In the genomic region with DNA sequence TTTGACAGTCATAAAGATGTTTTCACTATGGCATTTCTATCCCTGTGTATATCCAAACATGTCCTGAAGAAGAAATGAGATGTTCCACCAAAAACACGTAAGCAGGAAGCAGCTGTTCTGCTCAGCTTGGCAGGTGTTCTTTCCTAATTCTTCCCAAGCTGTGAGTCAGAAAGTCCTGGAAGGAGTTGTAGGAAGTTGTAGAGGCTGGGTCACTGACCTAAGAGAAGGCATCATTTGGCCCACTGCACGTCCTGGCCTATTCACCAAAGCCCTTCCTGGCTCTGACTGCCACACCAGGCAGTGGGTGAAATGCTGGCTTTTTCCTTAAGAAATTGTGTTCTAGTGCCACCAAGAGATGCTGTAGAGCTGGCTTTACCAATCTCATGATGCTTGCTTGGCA, we compare ENCODE assay signal across 12 cellular contexts. TPM values are rescaled to one million over a fixed set of nuclear protein-coding genes. Genes with fewer than 3 reads are reported as not detected.
A peak's percentile ranks its signal among the peaks of the same experiment; 100 is the strongest.
DNase-seq lines count a peak whose midpoint lies in the region; ATAC-seq and TF ChIP-seq lines count a peak whose summit lies in the region.
"Had no signal": no experiment of that assay in that cellular context is flagged by ENCODE, and none has a peak within 500 bp of the region (broad histone marks: within the 10 kb centered on the region; RNA-seq: fewer than 3 reads in every experiment).

No MANE protein-coding gene starts in this region.

- H3K27me3 ChIP-seq in heart left ventricle = no peaks in the 10 kb centered on the region
- H3K27me3 ChIP-seq in left ventricle myocardium inferior (ENCODE audit: low read depth) = no peaks in the 10 kb centered on the region
- H3K27me3 ChIP-seq in left lung = no peaks in the 10 kb centered on the region

- POLR2A ChIA-PET in GM10248 (lab: Yijun Ruan, JAX) = no interaction called here

- TF ChIP-seq CTCF in heart left ventricle (IDR thresholded peaks at IDR 0.05) (no peak), left ventricle myocardium inferior (IDR thresholded peaks at IDR 0.05; ENCODE audit: borderline replicate concordance) (no peak), coronary artery (IDR thresholded peaks at IDR 0.05) (no peak), left lung (IDR thresholded peaks at IDR 0.05) (no peak), GM10248 (IDR thresholded peaks at IDR 0.05; ENCODE audit: control extremely low read depth, extremely low read depth, low read depth, missing control alignments) (no peak)

- ATAC-seq in heart left ventricle = peak; percentile 81 to 96 (median 92)
- ATAC-seq in left lung = peak; percentile 63
- no peak for ATAC-seq in GM21528 (IDR thresholded peaks at IDR 0.05; ENCODE audit: low FRiP score, unreplicated experiment)

- CTCF ChIA-PET in GM10248 (lab: Yijun Ruan, JAX) = interaction anchor here (1.0 to 2.6 kb wide), 3 partner anchors 12 to 63 kb away, joined by 3 to 6 read pairs (median 5); no protein-coding TSS in a partner anchor

- no peak for TF ChIP-seq POLR2A in heart left ventricle (IDR thresholded peaks at IDR 0.05)

- H3K4me1 ChIP-seq in heart left ventricle = peaks cover 0 to 12% (median 2%) of the 10 kb centered on the region in 12 donors
- H3K4me1 ChIP-seq in left ventricle myocardium inferior = peaks cover 14% of the 10 kb centered on the region
- peaks cover 0 to 10% of the 10 kb centered on the region in 2 donors for H3K4me1 ChIP-seq in left lung

- H3K4me3 ChIP-seq in heart left ventricle = no peak overlapping the region
- H3K4me3 ChIP-seq in left ventricle myocardium inferior = no peak overlapping the region
- no peak overlapping the region for H3K4me3 ChIP-seq in coronary artery
- H3K4me3 ChIP-seq in left lung = no peak overlapping the region
- H3K4me3 ChIP-seq: PC-9 had no signal

- H3K36me3 ChIP-seq in heart left ventricle = peaks cover 0 to 32% (median 13%) of the 10 kb centered on the region in 9 donors
- H3K36me3 ChIP-seq in left ventricle myocardium inferior = peaks cover 14% of the 10 kb centered on the region
- H3K36me3 ChIP-seq in left lung = peaks cover 0 to 37% of the 10 kb centered on the region in 2 donors

- H3K27ac ChIP-seq in heart left ventricle (peak overlapping the region in 1 of 12 donors; percentile 32), left ventricle myocardium inferior (replicated peaks) (no peak overlapping the region), coronary artery (peak overlapping the region; percentile 13 to 34), left lung (peak overlapping the region in 1 of 2 donors; percentile 13)
- H3K27ac ChIP-seq: PC-9 had no signal

- intact Hi-C loops in heart left ventricle (cut with DNase I) = no loop called here
- intact Hi-C loops in left ventricle myocardium inferior (cut with micrococcal nuclease) = no loop called here
- intact Hi-C loops in left lung (cut with DNase I) = no loop called here

- H3K9me3 ChIP-seq in heart left ventricle = no peaks in the 10 kb centered on the region
- H3K9me3 ChIP-seq in left ventricle myocardium inferior (replicated peaks) = no peaks in the 10 kb centered on the region
- H3K9me3 ChIP-seq in left lung = no peaks in the 10 kb centered on the region

- peak in 3 of 5 donors; percentile 20 to 34 (median 22) for DNase-seq in heart left ventricle
- DNase-seq in left ventricle myocardium inferior = no peak
- peak; percentile 75 for DNase-seq in coronary artery (ENCODE audit: low spot score)
- no peak for DNase-seq in left lung
- DNase-seq in LoVo (ENCODE audit: low spot score) = no peak
- no peak for DNase-seq in GM10248 (ENCODE audit: extremely low spot score)
- DNase-seq in stimulated activated CD4-positive, alpha-beta T cell treated with anti-CD3 and anti-CD28 coated beads, Interleukin-4, amount 100 ng/mL, for 4 hours = no peak
- DNase-seq: activated CD8-positive, alpha-beta memory T cell treated with anti-CD3 and anti-CD28 coated beads, Interleukin-2, amount 50 U/mL, for 4 hours; mesendoderm; PC-9; T-helper 9 cell had no signal

- WGBS in heart left ventricle, 4 donors = 31 to 66% (median 42%) methylated on average over 2 of the region's 2 CpGs

RNA-seq across cellular contexts. Expression of a gene that starts 40.3 kb away (rescaled TPM):
- 10 to 100 TPM in 4 of 9 donors, 1 to 10 TPM in 5; 5.4 to 21.0 (median 9.0) TPM for total RNA-seq in heart left ventricle
- polyA plus RNA-seq in heart left ventricle = 10 to 100 TPM in 1 of 2 donors, 1 to 10 TPM in 1; 4.7 to 13.7 TPM
- 6.8 TPM for total RNA-seq in left ventricle myocardium inferior
- total RNA-seq in left lung = 10 to 100 TPM; 18.2 to 31.3 TPM

Comparison
In these comparisons a context has a peak if more than half of its experiments do, and no peak if none do; other contexts are left out.
1. DNase-seq: peak in heart left ventricle (3 of 5) and coronary artery (single experiment); none in left ventricle myocardium inferior (single experiment), left lung (0 of 2), LoVo (single experiment), GM10248 (single experiment) and stimulated activated CD4-positive, alpha-beta T cell treated with anti-CD3 and anti-CD28 coated beads, Interleukin-4, amount 100 ng/mL, for 4 hours (0 of 2).